Comparison of ENCODE assay signal across 1 cellular context in genomic region chr2:7825591-7826312, GRCh38.
A peak's percentile ranks its signal among the peaks of the same experiment; 100 is the strongest.
TF ChIP-seq lines count a peak whose summit lies in the region.

No MANE protein-coding gene starts in this region.

TF ChIP-seq in HepG2, 621 proteins besides CTCF, POLR2A, EP300 and RAD21 (continued from another document and continues in another):
- TF ChIP-seq IKZF5 (CRISPR knock-in tag; IDR thresholded peaks at IDR 0.05) (peak; percentile 38; the same call in 1 of the 2 replicates), SPEN (CRISPR knock-in tag; IDR thresholded peaks at IDR 0.05; ENCODE audit: low read depth) (no peak), MEIS1 (CRISPR knock-in tag; IDR thresholded peaks at IDR 0.05; ENCODE audit: borderline replicate concordance) (no peak), FOXP1 (IDR thresholded peaks at IDR 0.05) (no peak), FOXP1 (CRISPR knock-in tag; IDR thresholded peaks at IDR 0.05) (0 out of 2 replicates have a peak, but pooled peaks have one; percentile 20), TRIM24 (CRISPR knock-in tag; IDR thresholded peaks at IDR 0.05) (no peak), ZNF761 (CRISPR knock-in tag; conservative IDR thresholded peaks at IDR 0.05) (no peak), EED (CRISPR knock-in tag; IDR thresholded peaks at IDR 0.05) (no peak), SMARCE1 (IDR thresholded peaks at IDR 0.05; ENCODE audit: borderline replicate concordance) (no peak), ZNF441 (CRISPR knock-in tag; IDR thresholded peaks at IDR 0.05; ENCODE audit: borderline replicate concordance) (0 out of 2 replicates have a peak, but pooled peaks have one; percentile 29), HNF4G (IDR thresholded peaks at IDR 0.05; ENCODE audit: borderline replicate concordance, low read depth, low read length) (no peak), HNF4G (CRISPR knock-in tag; IDR thresholded peaks at IDR 0.05; ENCODE audit: borderline replicate concordance, low read depth) (no peak), ZNF331 (CRISPR knock-in tag; IDR thresholded peaks at IDR 0.05) (no peak), BCL6 (CRISPR knock-in tag; IDR thresholded peaks at IDR 0.05) (peak; percentile 61), ARID3A (IDR thresholded peaks at IDR 0.05; ENCODE audit: low read depth, low read length) (peak; percentile 33; the same call in 1 of the 2 replicates), HDAC2 (CRISPR knock-in tag; IDR thresholded peaks at IDR 0.05) (0 out of 2 replicates have a peak, but pooled peaks have one; percentile 14), ZNF691 (CRISPR knock-in tag; IDR thresholded peaks at IDR 0.05; ENCODE audit: borderline replicate concordance, low read depth) (no peak), ZSCAN20 (CRISPR knock-in tag; IDR thresholded peaks at IDR 0.05; ENCODE audit: borderline replicate concordance) (no peak), ZNF773 (CRISPR knock-in tag; IDR thresholded peaks at IDR 0.05; ENCODE audit: borderline replicate concordance) (no peak), REST (IDR thresholded peaks at IDR 0.05; ENCODE audit: borderline replicate concordance in 1 of 2, low read depth in 1 of 2, low read length in 2 of 2) (0 out of 4 replicates have a peak, but pooled peaks of 1 of the 2 experiments have one; percentile 21), ATF1 (CRISPR knock-in tag; IDR thresholded peaks at IDR 0.05) (0 out of 2 replicates have a peak, but pooled peaks have one; percentile 17), ZNF160 (CRISPR knock-in tag; IDR thresholded peaks at IDR 0.05) (no peak), ZBTB1 (CRISPR knock-in tag; IDR thresholded peaks at IDR 0.05; ENCODE audit: borderline replicate concordance) (0 out of 2 replicates have a peak, but pooled peaks have one; percentile 37), YY1 (IDR thresholded peaks at IDR 0.05; ENCODE audit: insufficient read depth, insufficient replicate concordance, low read depth, low read length) (no peak), ARID5B (CRISPR knock-in tag; IDR thresholded peaks at IDR 0.05) (peak; percentile 80), MIER2 (CRISPR knock-in tag; IDR thresholded peaks at IDR 0.05) (no peak), HNF1B (CRISPR knock-in tag; IDR thresholded peaks at IDR 0.05) (peak; percentile 77), IRX3 (CRISPR knock-in tag; IDR thresholded peaks at IDR 0.05; ENCODE audit: borderline replicate concordance, low read depth) (no peak), ZNF563 (CRISPR knock-in tag; IDR thresholded peaks at IDR 0.05) (no peak), GABPA (IDR thresholded peaks at IDR 0.05; ENCODE audit: low read depth, low read length) (no peak), GABPA (CRISPR knock-in tag; IDR thresholded peaks at IDR 0.05; ENCODE audit: low read depth) (peak; percentile 83), CHCHD3 (CRISPR knock-in tag; IDR thresholded peaks at IDR 0.05) (no peak), ZNF556 (CRISPR knock-in tag; IDR thresholded peaks at IDR 0.05; ENCODE audit: borderline replicate concordance) (no peak), ZBTB49 (CRISPR knock-in tag; IDR thresholded peaks at IDR 0.05; ENCODE audit: borderline replicate concordance) (no peak), TCF12 (IDR thresholded peaks at IDR 0.05) (no peak), TCF12 (CRISPR knock-in tag; IDR thresholded peaks at IDR 0.05) (no peak), GABPB1 (CRISPR knock-in tag; IDR thresholded peaks at IDR 0.05) (peak; percentile 49), SRSF4 (IDR thresholded peaks at IDR 0.05; ENCODE audit: low read depth, low read length, poor library complexity, severe bottlenecking) (no peak), HOXA7 (CRISPR knock-in tag; IDR thresholded peaks at IDR 0.05) (no peak), ZNF629 (CRISPR knock-in tag; conservative IDR thresholded peaks at IDR 0.05) (0 out of 2 replicates have a peak, but pooled peaks have one; percentile 20), FOSL2 (CRISPR knock-in tag; IDR thresholded peaks at IDR 0.05) (peak; percentile 77), CENPX (CRISPR knock-in tag; IDR thresholded peaks at IDR 0.05) (no peak), JUN (CRISPR knock-in tag; IDR thresholded peaks at IDR 0.05) (0 out of 2 replicates have a peak, but pooled peaks have one; percentile 36), POLR2AphosphoS2 (IDR thresholded peaks at IDR 0.05; ENCODE audit: low read depth, low read length) (no peak)
